7 cellular contexts compared by ENCODE assay signal in the genomic region with DNA sequence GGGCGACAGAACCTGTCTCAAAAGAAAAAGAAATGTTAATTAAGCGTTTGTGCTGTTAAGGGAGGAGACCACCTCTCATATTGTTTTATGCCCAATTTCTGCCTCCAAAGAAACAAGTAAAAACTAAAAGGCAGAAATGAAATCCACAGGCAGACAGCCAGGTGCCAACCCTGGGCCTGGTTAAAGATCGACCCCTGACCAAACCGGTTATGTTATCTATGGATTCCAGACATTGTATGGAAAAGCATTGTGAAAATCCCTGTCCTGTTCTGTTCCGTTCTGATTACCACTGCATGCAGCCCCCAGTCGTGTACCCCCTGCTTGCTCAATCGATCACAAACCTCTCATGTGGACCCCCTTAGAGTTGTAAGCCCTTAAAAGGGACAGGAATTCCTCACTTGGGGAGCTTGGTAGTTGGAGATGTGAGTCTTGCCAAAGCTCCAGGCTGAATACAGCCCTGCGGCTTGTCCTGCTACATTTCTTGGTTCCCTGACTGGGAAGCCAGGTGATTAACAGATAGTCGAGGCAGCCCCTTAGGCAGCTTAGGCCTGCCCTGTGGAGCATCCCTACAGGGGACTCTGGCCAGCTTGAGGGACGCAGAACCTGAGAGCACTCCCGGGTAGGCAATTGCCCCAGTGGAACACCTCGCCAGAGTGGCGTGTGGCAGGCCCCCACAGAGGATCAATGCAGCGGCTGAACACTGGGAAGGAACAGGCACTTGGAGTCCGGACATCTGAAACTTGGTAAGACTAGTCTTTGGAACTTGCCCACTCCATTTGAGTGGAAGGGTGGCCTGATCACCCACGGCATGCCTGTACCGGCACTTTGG. TPM values are rescaled to one million over a fixed set of nuclear protein-coding genes. Genes with fewer than 3 reads are reported as not detected.
DNase-seq lines count a peak whose midpoint lies in the region; ATAC-seq, FAIRE-seq and TF ChIP-seq lines count a peak whose summit lies in the region.

No MANE protein-coding gene starts in this region.

- H3K36me3 ChIP-seq in iPS-20b (ENCODE audit: insufficient read depth, low read depth, low read length), result peaks cover 21% of the 10 kb centered on the region

- intact Hi-C loops in activated CD4-positive, alpha-beta memory T cell treated with anti-CD3 and anti-CD28 coated beads for 36 hours (cut with micrococcal nuclease), result loop anchor here (2.0 kb wide), 2 partner anchors 47 to 69 kb away; a partner anchor contains a TSS

- no peak for FAIRE-seq in H54 (lab: Jason Lieb, UNC)

- POLR2A ChIA-PET in activated CD4-positive, alpha-beta memory T cell treated with anti-CD3 and anti-CD28 coated beads for 36 hours (lab: Charles Lee), result interaction anchor here (1.0 to 1.2 kb wide), 2 partner anchors 46 to 133 kb away, joined by 6 to 7 read pairs; a partner anchor contains a TSS

- H3K27ac ChIP-seq in iPS-20b (ENCODE audit: low read length), result no peak overlapping the region

- peaks cover 6% of the 10 kb centered on the region; the same call in 1 of the 2 replicates for H3K4me1 ChIP-seq in iPS-20b (ENCODE audit: insufficient read depth, low read length)

- peaks cover 19% of the 10 kb centered on the region for H3K36me3 Mint-ChIP-seq in HFFc6 (ENCODE audit: low read depth)
- H3K36me3 Mint-ChIP-seq in activated CD4-positive, alpha-beta memory T cell treated with anti-CD3 and anti-CD28 coated beads for 36 hours, result peaks cover 15% of the 10 kb centered on the region
- peaks cover 48% of the 10 kb centered on the region for H3K36me3 Mint-ChIP-seq in stimulated activated effector memory CD8-positive, alpha-beta T cell treated with anti-CD3 and anti-CD28 coated beads, Interleukin-12 subunit alpha, Interleukin-12 subunit beta, amount 100 ng/mL, for 72 hours

- no peak overlapping the region for H3K9ac ChIP-seq in iPS-20b (ENCODE audit: low read depth, low read length)

- no peaks in the 10 kb centered on the region for H3K27me3 ChIP-seq in iPS-20b (ENCODE audit: insufficient read depth, low read length)

- TF ChIP-seq POLR2A in H54 (IDR thresholded peaks at IDR 0.05; ENCODE audit: low read depth, low read length), result no peak

- peak overlapping the region; percentile 97 for H3K4me3 Mint-ChIP-seq in HFFc6
- peak overlapping the region; percentile 91 for H3K4me3 Mint-ChIP-seq in activated CD4-positive, alpha-beta memory T cell treated with anti-CD3 and anti-CD28 coated beads for 36 hours
- H3K4me3 Mint-ChIP-seq in stimulated activated effector memory CD8-positive, alpha-beta T cell treated with anti-CD3 and anti-CD28 coated beads, Interleukin-12 subunit alpha, Interleukin-12 subunit beta, amount 100 ng/mL, for 72 hours, result peak overlapping the region; percentile 97

- H3K9me3 Mint-ChIP-seq in HFFc6, result no peaks in the 10 kb centered on the region
- H3K9me3 Mint-ChIP-seq in activated CD4-positive, alpha-beta memory T cell treated with anti-CD3 and anti-CD28 coated beads for 36 hours, result no peaks in the 10 kb centered on the region
- no peaks in the 10 kb centered on the region for H3K9me3 Mint-ChIP-seq in stimulated activated effector memory CD8-positive, alpha-beta T cell treated with anti-CD3 and anti-CD28 coated beads, Interleukin-12 subunit alpha, Interleukin-12 subunit beta, amount 100 ng/mL, for 72 hours

- H3K9me3 ChIP-seq in iPS-20b (ENCODE audit: insufficient read depth, low read depth, low read length), result no peaks in the 10 kb centered on the region

- TF ChIP-seq CTCF in HFFc6 (IDR thresholded peaks at IDR 0.05), result no peak

- H3K27me3 Mint-ChIP-seq in HFFc6 (ENCODE audit: insufficient read depth), result peaks cover 4% of the 10 kb centered on the region; the same call in 1 of the 2 replicates
- no peaks in the 10 kb centered on the region for H3K27me3 Mint-ChIP-seq in activated CD4-positive, alpha-beta memory T cell treated with anti-CD3 and anti-CD28 coated beads for 36 hours

- H3K4me3 ChIP-seq in iPS-20b (ENCODE audit: low read length), result peak overlapping the region; percentile 99; the same call in 1 of the 2 replicates

- no peak for DNase-seq in HFFc6
- no peak for DNase-seq in activated CD4-positive, alpha-beta memory T cell treated with anti-CD3 and anti-CD28 coated beads for 36 hours
- no peak for DNase-seq in stimulated activated effector memory CD8-positive, alpha-beta T cell treated with anti-CD3 and anti-CD28 coated beads, Interleukin-12 subunit alpha, Interleukin-12 subunit beta, amount 100 ng/mL, for 72 hours (ENCODE audit: low spot score in 2 of 2)
- no peak for DNase-seq in cortex of kidney (lab: John Stamatoyannopoulos, UW)
- no peak for DNase-seq in H54 (ENCODE audit: insufficient read length, low spot score)
- no peak for DNase-seq in activated effector memory CD4-positive, alpha-beta T cell treated with anti-CD3 and anti-CD28 coated beads, Interleukin-2, amount 50 U/mL, for 16 hours

- peak overlapping the region; percentile 82; the same call in 1 of the 2 replicates for H3K27ac Mint-ChIP-seq in HFFc6
- peak overlapping the region; percentile 84 for H3K27ac Mint-ChIP-seq in activated CD4-positive, alpha-beta memory T cell treated with anti-CD3 and anti-CD28 coated beads for 36 hours
- H3K27ac Mint-ChIP-seq in stimulated activated effector memory CD8-positive, alpha-beta T cell treated with anti-CD3 and anti-CD28 coated beads, Interleukin-12 subunit alpha, Interleukin-12 subunit beta, amount 100 ng/mL, for 72 hours, result peak overlapping the region; percentile 94

- no peak for ATAC-seq in stimulated activated effector memory CD8-positive, alpha-beta T cell treated with anti-CD3 and anti-CD28 coated beads, Interleukin-12 subunit alpha, Interleukin-12 subunit beta, amount 100 ng/mL, for 72 hours

- CTCF ChIA-PET in activated CD4-positive, alpha-beta memory T cell treated with anti-CD3 and anti-CD28 coated beads for 36 hours (lab: Charles Lee), result no interaction called here

- H3K4me1 Mint-ChIP-seq in HFFc6 (ENCODE audit: low read depth), result peaks cover 31% of the 10 kb centered on the region
- H3K4me1 Mint-ChIP-seq in activated CD4-positive, alpha-beta memory T cell treated with anti-CD3 and anti-CD28 coated beads for 36 hours (ENCODE audit: low read depth), result peaks cover 39% of the 10 kb centered on the region
- peaks cover 52% of the 10 kb centered on the region for H3K4me1 Mint-ChIP-seq in stimulated activated effector memory CD8-positive, alpha-beta T cell treated with anti-CD3 and anti-CD28 coated beads, Interleukin-12 subunit alpha, Interleukin-12 subunit beta, amount 100 ng/mL, for 72 hours

RNA-seq across cellular contexts. Expression of a gene that starts 0.7 kb away (rescaled TPM):
- total RNA-seq in HFFc6 (2021; fragmentation: NEBNext Ultra II Directional; extraction: Animal tissue kit (Norgen Biotek cat#: 25700)), result 1 to 10 TPM; 2.7 to 3.8 (median 3.0) TPM
- total RNA-seq in activated CD4-positive, alpha-beta memory T cell treated with anti-CD3 and anti-CD28 coated beads for 36 hours, result 1 to 10 TPM; 4.8 to 6.1 TPM

RNA-seq across cellular contexts. Expression of a gene that starts 14.6 kb away (rescaled TPM):
- total RNA-seq in HFFc6 (2021; fragmentation: NEBNext Ultra II Directional; extraction: Animal tissue kit (Norgen Biotek cat#: 25700)), result 10 to 100 TPM in 1 of 6 experiments, 1 to 10 TPM in 5; 7.8 to 10.7 (median 9.4) TPM
- 10 to 100 TPM; 14.2 to 15.2 TPM for total RNA-seq in activated CD4-positive, alpha-beta memory T cell treated with anti-CD3 and anti-CD28 coated beads for 36 hours

RNA-seq across cellular contexts. Expression of a gene that starts 34.2 kb away (rescaled TPM):
- total RNA-seq in HFFc6 (2021; fragmentation: NEBNext Ultra II Directional; extraction: Animal tissue kit (Norgen Biotek cat#: 25700)), result 10 to 100 TPM; 22.6 to 28.6 (median 25.3) TPM
- total RNA-seq in activated CD4-positive, alpha-beta memory T cell treated with anti-CD3 and anti-CD28 coated beads for 36 hours, result 10 to 100 TPM; 20.9 to 23.9 TPM

RNA-seq across cellular contexts. Expression of a gene that starts 46.0 kb away (rescaled TPM):
- total RNA-seq in HFFc6 (2021; fragmentation: NEBNext Ultra II Directional; extraction: Animal tissue kit (Norgen Biotek cat#: 25700)), result 1 to 10 TPM; 6.4 to 8.8 (median 6.9) TPM
- total RNA-seq in activated CD4-positive, alpha-beta memory T cell treated with anti-CD3 and anti-CD28 coated beads for 36 hours, result 10 to 100 TPM; 11.5 to 11.7 TPM
